Comparison of ENCODE assay signal across 2 cellular contexts in the genomic region with DNA sequence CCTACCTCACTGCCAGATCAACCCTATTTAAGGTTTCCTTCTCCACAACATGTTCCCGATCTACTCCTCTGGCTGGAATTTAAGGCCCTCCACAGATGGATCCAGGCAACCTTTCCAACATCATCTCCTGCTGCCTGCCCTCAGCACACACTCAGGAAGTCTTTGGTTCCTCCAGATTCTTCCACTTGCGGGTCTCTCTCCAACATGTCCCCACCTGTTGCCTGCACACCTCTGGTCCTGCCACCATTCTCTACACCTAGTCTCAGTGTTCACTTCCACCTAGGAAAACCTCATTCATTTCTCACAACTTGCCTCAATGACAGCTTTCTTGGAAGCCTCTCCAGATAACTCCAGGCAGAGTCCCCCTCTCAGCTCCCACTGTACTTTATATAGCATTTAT.
TF ChIP-seq lines count a peak whose summit lies in the region.

No MANE protein-coding gene starts in this region.

TF ChIP-seq in WTC11, 78 proteins besides CTCF, POLR2A, EP300 and RAD21 (continued from another document):
- no peak for TF ChIP-seq NR1H2 (CRISPR knock-in tag; IDR thresholded peaks at IDR 0.05)
- no peak for TF ChIP-seq RELA (CRISPR knock-in tag; IDR thresholded peaks at IDR 0.05; ENCODE audit: borderline replicate concordance)
- TF ChIP-seq ZNF396 (CRISPR knock-in tag; IDR thresholded peaks at IDR 0.05; ENCODE audit: borderline replicate concordance) = no peak
- TF ChIP-seq PRRX2 (CRISPR knock-in tag; IDR thresholded peaks at IDR 0.05) = no peak
- TF ChIP-seq, protein P1, sequence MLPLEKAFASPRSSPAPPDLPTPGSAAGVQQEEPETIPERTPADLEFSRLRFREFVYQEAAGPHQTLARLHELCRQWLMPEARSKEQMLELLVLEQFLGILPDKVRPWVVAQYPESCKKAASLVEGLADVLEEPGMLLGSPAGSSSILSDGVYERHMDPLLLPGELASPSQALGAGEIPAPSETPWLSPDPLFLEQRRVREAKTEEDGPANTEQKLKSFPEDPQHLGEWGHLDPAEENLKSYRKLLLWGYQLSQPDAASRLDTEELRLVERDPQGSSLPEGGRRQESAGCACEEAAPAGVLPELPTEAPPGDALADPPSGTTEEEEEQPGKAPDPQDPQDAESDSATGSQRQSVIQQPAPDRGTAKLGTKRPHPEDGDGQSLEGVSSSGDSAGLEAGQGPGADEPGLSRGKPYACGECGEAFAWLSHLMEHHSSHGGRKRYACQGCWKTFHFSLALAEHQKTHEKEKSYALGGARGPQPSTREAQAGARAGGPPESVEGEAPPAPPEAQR (CRISPR knock-in tag; IDR thresholded peaks at IDR 0.05) = no peak
- TF ChIP-seq ATF1 (CRISPR knock-in tag; IDR thresholded peaks at IDR 0.05) = no peak
- TF ChIP-seq TP53 (CRISPR knock-in tag; IDR thresholded peaks at IDR 0.05) = no peak
- no peak for TF ChIP-seq CREB1 (CRISPR knock-in tag; IDR thresholded peaks at IDR 0.05)
- TF ChIP-seq, protein P2, sequence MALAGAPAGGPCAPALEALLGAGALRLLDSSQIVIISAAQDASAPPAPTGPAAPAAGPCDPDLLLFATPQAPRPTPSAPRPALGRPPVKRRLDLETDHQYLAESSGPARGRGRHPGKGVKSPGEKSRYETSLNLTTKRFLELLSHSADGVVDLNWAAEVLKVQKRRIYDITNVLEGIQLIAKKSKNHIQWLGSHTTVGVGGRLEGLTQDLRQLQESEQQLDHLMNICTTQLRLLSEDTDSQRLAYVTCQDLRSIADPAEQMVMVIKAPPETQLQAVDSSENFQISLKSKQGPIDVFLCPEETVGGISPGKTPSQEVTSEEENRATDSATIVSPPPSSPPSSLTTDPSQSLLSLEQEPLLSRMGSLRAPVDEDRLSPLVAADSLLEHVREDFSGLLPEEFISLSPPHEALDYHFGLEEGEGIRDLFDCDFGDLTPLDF (CRISPR knock-in tag; IDR thresholded peaks at IDR 0.05) = no peak
- TF ChIP-seq JAZF1 (CRISPR knock-in tag; IDR thresholded peaks at IDR 0.05) = no peak
- TF ChIP-seq JUN (CRISPR knock-in tag; IDR thresholded peaks at IDR 0.05) = no peak
- no peak for TF ChIP-seq NFATC4 (CRISPR knock-in tag; IDR thresholded peaks at IDR 0.05)
TF ChIP-seq in WTC11: peak in this region for 0.

TF ChIP-seq in endothelial cell of umbilical vein, 7 proteins besides CTCF, POLR2A, EP300 and RAD21 (continued from another document):
- TF ChIP-seq GATA2 (IDR thresholded peaks at IDR 0.05; ENCODE audit: insufficient read depth, insufficient read length, low read depth, low read length) = no peak
